12 cellular contexts compared by ENCODE assay signal in the genomic region with DNA sequence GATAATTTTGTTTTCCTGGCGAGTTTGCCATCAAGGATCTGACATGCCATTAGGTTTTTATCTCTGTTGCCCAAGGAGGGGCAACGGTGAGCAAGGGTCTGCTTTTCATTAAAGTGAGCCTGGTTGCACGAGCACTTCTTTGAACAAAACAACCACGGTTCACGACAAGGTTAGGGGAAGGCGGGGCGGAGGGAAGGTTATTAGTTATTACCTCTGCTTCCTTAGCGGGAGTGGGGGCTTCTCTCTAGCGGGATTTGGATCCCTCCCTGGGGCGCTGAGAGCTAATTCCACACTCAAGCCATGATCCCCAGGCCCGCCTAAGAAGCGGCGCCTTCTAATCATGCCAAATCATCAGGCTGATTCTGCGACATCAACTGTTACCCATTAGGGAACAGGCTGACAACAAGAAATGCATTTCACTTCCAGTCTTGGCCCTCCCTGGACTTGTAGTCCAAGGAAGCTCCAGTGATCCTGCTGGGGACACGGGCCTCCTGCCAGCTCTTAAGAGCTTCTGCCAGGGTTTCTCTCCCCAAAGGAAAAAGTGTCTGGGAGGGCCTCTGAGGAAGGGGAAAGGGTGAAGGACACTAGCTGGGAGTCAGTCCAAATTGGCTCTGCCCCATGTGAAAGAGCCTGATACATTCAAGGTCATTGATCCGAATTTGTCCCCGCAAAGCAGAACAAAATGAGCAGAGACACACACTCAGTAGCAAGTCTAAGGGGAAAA.
DNase-seq lines count a peak whose midpoint lies in the region; ATAC-seq and TF ChIP-seq lines count a peak whose summit lies in the region.
"Had no signal": no experiment of that assay in that cellular context is flagged by ENCODE, and none has a peak within 500 bp of the region (broad histone marks: within the 10 kb centered on the region; RNA-seq: fewer than 3 reads in every experiment).

No MANE protein-coding gene starts in this region.

- no peak overlapping the region for H3K4me3 ChIP-seq in mesenchymal stem cell (ENCODE audit: insufficient read depth in 1 of 2, low read depth in 1 of 2, low read length in 2 of 2)
- H3K4me3 ChIP-seq: A549 had no signal

- TF ChIP-seq CTCF in type B pancreatic cell (conservative IDR thresholded peaks at IDR 0.05): no peak

- H3K36me3 Mint-ChIP-seq in activated CD4-positive, alpha-beta T cell treated with anti-CD3 and anti-CD28 coated beads for 36 hours (ENCODE audit: low read depth): peaks cover 9% of the 10 kb centered on the region
- H3K36me3 Mint-ChIP-seq in type B pancreatic cell: no peaks in the 10 kb centered on the region
- H3K36me3 Mint-ChIP-seq in activated CD8-positive, alpha-beta memory T cell treated with anti-CD3 and anti-CD28 coated beads, Interleukin-2, amount 10 ng/mL, durations not matched to agents 7 days and 5 days: peaks cover 2% of the 10 kb centered on the region
- H3K36me3 Mint-ChIP-seq: IgD-negative memory B cell had no signal

- no peak overlapping the region for H3K18ac ChIP-seq in mesenchymal stem cell (ENCODE audit: low read depth in 1 of 2, low read length in 2 of 2)

- no peak overlapping the region for H2AFZ ChIP-seq in mesenchymal stem cell (ENCODE audit: low read depth, low read length)

- H2BK5ac ChIP-seq in mesenchymal stem cell (ENCODE audit: low read depth, low read length, poor library complexity, severe bottlenecking): no peak overlapping the region

- no peak overlapping the region for H3K27ac ChIP-seq in mesenchymal stem cell (ENCODE audit: low read length, poor library complexity, severe bottlenecking)
- H3K27ac ChIP-seq: A549 had no signal

- no peak overlapping the region for H2BK120ac ChIP-seq in mesenchymal stem cell (ENCODE audit: low read depth, low read length)

- DNase-seq in activated CD4-positive, alpha-beta T cell treated with anti-CD3 and anti-CD28 coated beads for 36 hours: no peak
- DNase-seq in activated CD4-positive, alpha-beta T cell treated with anti-CD3 and anti-CD28 coated beads, Interleukin-2, amount 50 U/mL, for 4 hours: no peak
- DNase-seq in cerebellum (ENCODE audit: low spot score) (peak; percentile 25), mesenchymal stem cell (peak; percentile 1), type B pancreatic cell (ENCODE audit: extremely low spot score, unreplicated experiment) (no peak), NCI-H1417 (lab: John Stamatoyannopoulos, UW) (no peak)
- no peak for DNase-seq in activated CD8-positive, alpha-beta memory T cell treated with anti-CD3 and anti-CD28 coated beads, Interleukin-2, amount 10 ng/mL, durations not matched to agents 7 days and 5 days
- DNase-seq: stimulated activated CD4-positive, alpha-beta T cell treated with anti-CD3 and anti-CD28 coated beads, Interleukin-2, amount 100 ng/mL, for 48 hours had no signal

- no peak overlapping the region for H3K4me3 Mint-ChIP-seq in activated CD4-positive, alpha-beta T cell treated with anti-CD3 and anti-CD28 coated beads for 36 hours
- H3K4me3 Mint-ChIP-seq in type B pancreatic cell: peak overlapping the region; percentile 40
- H3K4me3 Mint-ChIP-seq in activated CD8-positive, alpha-beta memory T cell treated with anti-CD3 and anti-CD28 coated beads, Interleukin-2, amount 10 ng/mL, durations not matched to agents 7 days and 5 days: no peak overlapping the region
- H3K4me3 Mint-ChIP-seq: dendritic cell treated with granulocyte-macrophage colony-stimulating factor and Interleukin-4, amounts not matched to agents 40 ng/mL and 50 ng/mL, for 4 days; IgD-negative memory B cell had no signal

- H2BK15ac ChIP-seq in mesenchymal stem cell (ENCODE audit: low read depth, poor library complexity, severe bottlenecking): no peak overlapping the region

- no peak overlapping the region for H2BK12ac ChIP-seq in mesenchymal stem cell (ENCODE audit: low read length in 2 of 2)

- no peak overlapping the region for H3K9ac ChIP-seq in mesenchymal stem cell (ENCODE audit: low read length)

- no peaks in the 10 kb centered on the region for H3K27me3 Mint-ChIP-seq in activated CD4-positive, alpha-beta T cell treated with anti-CD3 and anti-CD28 coated beads for 36 hours
- no peaks in the 10 kb centered on the region for H3K27me3 Mint-ChIP-seq in type B pancreatic cell
- H3K27me3 Mint-ChIP-seq in activated CD8-positive, alpha-beta memory T cell treated with anti-CD3 and anti-CD28 coated beads, Interleukin-2, amount 10 ng/mL, durations not matched to agents 7 days and 5 days: no peaks in the 10 kb centered on the region

- H4K8ac ChIP-seq in mesenchymal stem cell (ENCODE audit: low read length): no peak overlapping the region

- H3K4me1 ChIP-seq in mesenchymal stem cell (ENCODE audit: control insufficient read depth, insufficient read depth, low read depth, low read length): no peaks in the 10 kb centered on the region
- H3K4me1 ChIP-seq: A549 had no signal

- no peak overlapping the region for H2AK5ac ChIP-seq in mesenchymal stem cell (ENCODE audit: low read length, severe bottlenecking)

- H3K4me2 ChIP-seq in mesenchymal stem cell (ENCODE audit: low read length, poor library complexity, severe bottlenecking): no peak overlapping the region
- H3K4me2 ChIP-seq: A549 had no signal

- intact Hi-C loops in activated CD4-positive, alpha-beta T cell treated with anti-CD3 and anti-CD28 coated beads for 36 hours (cut with DNase I, micrococcal nuclease): no loop called here

- ATAC-seq in activated CD4-positive, alpha-beta T cell treated with anti-CD3 and anti-CD28 coated beads for 36 hours: no peak
- no peak for ATAC-seq in activated CD8-positive, alpha-beta memory T cell treated with anti-CD3 and anti-CD28 coated beads, Interleukin-2, amount 10 ng/mL, durations not matched to agents 7 days and 5 days
- ATAC-seq in HG03460 (IDR thresholded peaks at IDR 0.05; ENCODE audit: unreplicated experiment): no peak
- ATAC-seq: A549 had no signal

- POLR2A ChIA-PET in activated CD4-positive, alpha-beta T cell treated with anti-CD3 and anti-CD28 coated beads for 36 hours (lab: Charles Lee): interaction anchor here (0.9 kb wide), 1 partner anchor 9 kb away, joined by 4 read pairs; no protein-coding TSS in a partner anchor

- peaks cover 2% of the 10 kb centered on the region for H3K9me3 Mint-ChIP-seq in activated CD4-positive, alpha-beta T cell treated with anti-CD3 and anti-CD28 coated beads for 36 hours (ENCODE audit: low read depth)
- H3K9me3 Mint-ChIP-seq in type B pancreatic cell: no peaks in the 10 kb centered on the region
- H3K9me3 Mint-ChIP-seq in activated CD8-positive, alpha-beta memory T cell treated with anti-CD3 and anti-CD28 coated beads, Interleukin-2, amount 10 ng/mL, durations not matched to agents 7 days and 5 days (ENCODE audit: low read depth): no peaks in the 10 kb centered on the region

- H3K4me1 Mint-ChIP-seq in activated CD4-positive, alpha-beta T cell treated with anti-CD3 and anti-CD28 coated beads for 36 hours: peaks cover 45% of the 10 kb centered on the region
- H3K4me1 Mint-ChIP-seq in type B pancreatic cell (ENCODE audit: unreplicated experiment): peaks cover 20% of the 10 kb centered on the region
- peaks cover 3% of the 10 kb centered on the region for H3K4me1 Mint-ChIP-seq in activated CD8-positive, alpha-beta memory T cell treated with anti-CD3 and anti-CD28 coated beads, Interleukin-2, amount 10 ng/mL, durations not matched to agents 7 days and 5 days

- peaks cover 6% of the 10 kb centered on the region for H3K9me3 ChIP-seq in mesenchymal stem cell (ENCODE audit: control insufficient read depth, low read length)
- H3K9me3 ChIP-seq: A549 had no signal

- H3K27me3 ChIP-seq in mesenchymal stem cell (ENCODE audit: control insufficient read depth in 1 of 2, insufficient read depth in 1 of 2, low read length in 2 of 2): peaks cover 0 to 63% of the 10 kb centered on the region in 2 experiments

- 63% methylated on average over 14 of the region's 17 CpGs for WGBS in mesenchymal stem cell

- H4K91ac ChIP-seq in mesenchymal stem cell (ENCODE audit: low read length): no peak overlapping the region

- H3K79me1 ChIP-seq in mesenchymal stem cell (replicated peaks; ENCODE audit: low read length, poor library complexity, severe bottlenecking): no peaks in the 10 kb centered on the region

- no peak overlapping the region for H3K4ac ChIP-seq in mesenchymal stem cell (ENCODE audit: low read depth in 1 of 2, low read length in 2 of 2)

- H3K27ac Mint-ChIP-seq in activated CD4-positive, alpha-beta T cell treated with anti-CD3 and anti-CD28 coated beads for 36 hours: peak overlapping the region; percentile 42
- H3K27ac Mint-ChIP-seq in type B pancreatic cell: peak overlapping the region; percentile 6
- no peak overlapping the region for H3K27ac Mint-ChIP-seq in activated CD8-positive, alpha-beta memory T cell treated with anti-CD3 and anti-CD28 coated beads, Interleukin-2, amount 10 ng/mL, durations not matched to agents 7 days and 5 days
- H3K27ac Mint-ChIP-seq: dendritic cell treated with granulocyte-macrophage colony-stimulating factor and Interleukin-4, amounts not matched to agents 40 ng/mL and 50 ng/mL, for 4 days; IgD-negative memory B cell had no signal

- CTCF ChIA-PET in activated CD4-positive, alpha-beta T cell treated with anti-CD3 and anti-CD28 coated beads for 36 hours (lab: Charles Lee): no interaction called here
- CTCF ChIA-PET in activated CD8-positive, alpha-beta memory T cell treated with anti-CD3 and anti-CD28 coated beads, Interleukin-2, amount 10 ng/mL, durations not matched to agents 7 days and 5 days (lab: Charles Lee): no interaction called here

- H3K36me3 ChIP-seq in mesenchymal stem cell (ENCODE audit: control insufficient read depth in 1 of 2, insufficient read depth in 2 of 2, low read depth in 1 of 2, low read length in 2 of 2): no peaks in the 10 kb centered on the region

- H3K23ac ChIP-seq in mesenchymal stem cell (ENCODE audit: low read length in 2 of 2): no peak overlapping the region

- H3K14ac ChIP-seq in mesenchymal stem cell (ENCODE audit: low read length in 2 of 2): no peak overlapping the region

Comparison
In these comparisons a context has a peak if more than half of its experiments do, and no peak if none do; other contexts are left out.
1. DNase-seq: peak in cerebellum (single experiment) and mesenchymal stem cell (single experiment); none in activated CD4-positive, alpha-beta T cell treated with anti-CD3 and anti-CD28 coated beads for 36 hours (single experiment), activated CD4-positive, alpha-beta T cell treated with anti-CD3 and anti-CD28 coated beads, Interleukin-2, amount 50 U/mL, for 4 hours (0 of 2), type B pancreatic cell (single experiment), activated CD8-positive, alpha-beta memory T cell treated with anti-CD3 and anti-CD28 coated beads, Interleukin-2, amount 10 ng/mL, durations not matched to agents 7 days and 5 days (single experiment) and NCI-H1417 (0 of 3).